Comparison of ENCODE assay signal across 1 cellular context in genomic region chr7:44473295-44473694, GRCh38.
A peak's percentile ranks its signal among the peaks of the same experiment; 100 is the strongest.
TF ChIP-seq lines count a peak whose summit lies in the region.

No MANE protein-coding gene starts in this region.

TF ChIP-seq in HepG2, 621 proteins besides CTCF, POLR2A, EP300 and RAD21 (continued from another document and continues in another):
- TF ChIP-seq ZNF775 (CRISPR knock-in tag; IDR thresholded peaks at IDR 0.05; ENCODE audit: borderline replicate concordance) (no peak), MYNN (CRISPR knock-in tag; IDR thresholded peaks at IDR 0.05; ENCODE audit: low read depth) (no peak), ZNF629 (CRISPR knock-in tag; conservative IDR thresholded peaks at IDR 0.05) (peak; percentile 74), TMF1 (CRISPR knock-in tag; IDR thresholded peaks at IDR 0.05; ENCODE audit: low read depth) (no peak), JDP2 (CRISPR knock-in tag; IDR thresholded peaks at IDR 0.05; ENCODE audit: borderline replicate concordance) (no peak), SP2 (CRISPR knock-in tag; IDR thresholded peaks at IDR 0.05) (no peak), ZNF382 (CRISPR knock-in tag; IDR thresholded peaks at IDR 0.05; ENCODE audit: borderline replicate concordance) (no peak), MAFG (CRISPR knock-in tag; IDR thresholded peaks at IDR 0.05) (no peak), DPF2 (CRISPR knock-in tag; IDR thresholded peaks at IDR 0.05; ENCODE audit: borderline replicate concordance, low read depth) (peak; percentile 76; the same call in 1 of the 2 replicates), ZMAT3 (CRISPR knock-in tag; conservative IDR thresholded peaks at IDR 0.05) (no peak), HNF4G (IDR thresholded peaks at IDR 0.05; ENCODE audit: borderline replicate concordance, low read depth, low read length) (no peak), HNF4G (CRISPR knock-in tag; IDR thresholded peaks at IDR 0.05; ENCODE audit: borderline replicate concordance, low read depth) (no peak), ZNF607 (CRISPR knock-in tag; IDR thresholded peaks at IDR 0.05; ENCODE audit: borderline replicate concordance) (no peak), ZNF263 (CRISPR knock-in tag; IDR thresholded peaks at IDR 0.05) (no peak), ZNF431 (CRISPR knock-in tag; IDR thresholded peaks at IDR 0.05; ENCODE audit: borderline replicate concordance, low read depth) (no peak; the same call in 1 of the 2 replicates), SMYD3 (CRISPR knock-in tag; IDR thresholded peaks at IDR 0.05) (no peak), HOXA7 (CRISPR knock-in tag; IDR thresholded peaks at IDR 0.05) (no peak), MBD4 (IDR thresholded peaks at IDR 0.05; ENCODE audit: borderline replicate concordance, low read length) (no peak), ZMAT5 (CRISPR knock-in tag; IDR thresholded peaks at IDR 0.05; ENCODE audit: borderline replicate concordance, low read depth) (no peak), ZSCAN5A (CRISPR knock-in tag; IDR thresholded peaks at IDR 0.05; ENCODE audit: borderline replicate concordance) (no peak), XRCC5 (optimal IDR thresholded peaks at IDR 0.05; ENCODE audit: low read length) (no peak), ELF4 (CRISPR knock-in tag; IDR thresholded peaks at IDR 0.05; ENCODE audit: borderline replicate concordance) (no peak), ZNF567 (CRISPR knock-in tag; IDR thresholded peaks at IDR 0.05; ENCODE audit: borderline replicate concordance) (no peak), ZBTB7B (CRISPR knock-in tag; IDR thresholded peaks at IDR 0.05) (no peak), NAIF1 (CRISPR knock-in tag; IDR thresholded peaks at IDR 0.05; ENCODE audit: borderline replicate concordance) (no peak), SETDB1 (CRISPR knock-in tag; IDR thresholded peaks at IDR 0.05; ENCODE audit: borderline replicate concordance) (no peak), ZNF230 (CRISPR knock-in tag; IDR thresholded peaks at IDR 0.05) (no peak), FOXP1 (IDR thresholded peaks at IDR 0.05) (no peak), FOXP1 (CRISPR knock-in tag; IDR thresholded peaks at IDR 0.05) (peak; percentile 93), MZF1 (CRISPR knock-in tag; IDR thresholded peaks at IDR 0.05; ENCODE audit: borderline replicate concordance) (no peak), BRF2 (CRISPR knock-in tag; IDR thresholded peaks at IDR 0.05) (no peak), ZNF44 (CRISPR knock-in tag; IDR thresholded peaks at IDR 0.05) (no peak), HOXA3 (CRISPR knock-in tag; IDR thresholded peaks at IDR 0.05) (0 out of 2 replicates have a peak, but pooled peaks have one; percentile 29), SNRNP70 (IDR thresholded peaks at IDR 0.05; ENCODE audit: low read depth, low read length) (no peak), HOMEZ (CRISPR knock-in tag; IDR thresholded peaks at IDR 0.05; ENCODE audit: low read depth) (peak; percentile 72), MXD4 (CRISPR knock-in tag; IDR thresholded peaks at IDR 0.05) (no peak), MBNL3 (CRISPR knock-in tag; conservative IDR thresholded peaks at IDR 0.05) (no peak), NFYB (CRISPR knock-in tag; IDR thresholded peaks at IDR 0.05) (no peak), SMC3 (IDR thresholded peaks at IDR 0.05; ENCODE audit: low read length) (no peak), ZNF260 (CRISPR knock-in tag; IDR thresholded peaks at IDR 0.05; ENCODE audit: borderline replicate concordance, low read depth) (no peak), SIX1 (CRISPR knock-in tag; IDR thresholded peaks at IDR 0.05; ENCODE audit: borderline replicate concordance) (no peak; the same call in 1 of the 2 replicates), ZNF251 (CRISPR knock-in tag; IDR thresholded peaks at IDR 0.05) (no peak), SMARCE1 (IDR thresholded peaks at IDR 0.05; ENCODE audit: borderline replicate concordance) (no peak), ZNF782 (CRISPR knock-in tag; IDR thresholded peaks at IDR 0.05; ENCODE audit: borderline replicate concordance) (no peak), ZBTB10 (CRISPR knock-in tag; IDR thresholded peaks at IDR 0.05; ENCODE audit: borderline replicate concordance) (no peak), ZNF703 (CRISPR knock-in tag; IDR thresholded peaks at IDR 0.05; ENCODE audit: borderline replicate concordance) (no peak), TEAD3 (CRISPR knock-in tag; optimal IDR thresholded peaks at IDR 0.05; ENCODE audit: borderline replicate concordance) (peak; percentile 100), AKAP8 (CRISPR knock-in tag; IDR thresholded peaks at IDR 0.05) (no peak), ETV5 (CRISPR knock-in tag; IDR thresholded peaks at IDR 0.05; ENCODE audit: borderline replicate concordance) (peak; percentile 98), CAMTA2 (CRISPR knock-in tag; IDR thresholded peaks at IDR 0.05; ENCODE audit: borderline replicate concordance) (no peak), RBM22 (optimal IDR thresholded peaks at IDR 0.05; ENCODE audit: low read length) (no peak), ZNF747 (CRISPR knock-in tag; IDR thresholded peaks at IDR 0.05; ENCODE audit: borderline replicate concordance) (no peak), ZZZ3 (CRISPR knock-in tag; IDR thresholded peaks at IDR 0.05; ENCODE audit: borderline replicate concordance) (no peak)
- TF ChIP-seq, protein P1, sequence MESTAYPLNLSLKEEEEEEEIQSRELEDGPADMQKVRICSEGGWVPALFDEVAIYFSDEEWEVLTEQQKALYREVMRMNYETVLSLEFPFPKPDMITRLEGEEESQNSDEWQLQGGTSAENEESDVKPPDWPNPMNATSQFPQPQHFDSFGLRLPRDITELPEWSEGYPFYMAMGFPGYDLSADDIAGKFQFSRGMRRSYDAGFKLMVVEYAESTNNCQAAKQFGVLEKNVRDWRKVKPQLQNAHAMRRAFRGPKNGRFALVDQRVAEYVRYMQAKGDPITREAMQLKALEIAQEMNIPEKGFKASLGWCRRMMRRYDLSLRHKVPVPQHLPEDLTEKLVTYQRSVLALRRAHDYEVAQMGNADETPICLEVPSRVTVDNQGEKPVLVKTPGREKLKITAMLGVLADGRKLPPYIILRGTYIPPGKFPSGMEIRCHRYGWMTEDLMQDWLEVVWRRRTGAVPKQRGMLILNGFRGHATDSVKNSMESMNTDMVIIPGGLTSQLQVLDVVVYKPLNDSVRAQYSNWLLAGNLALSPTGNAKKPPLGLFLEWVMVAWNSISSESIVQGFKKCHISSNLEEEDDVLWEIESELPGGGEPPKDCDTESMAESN (CRISPR knock-in tag; conservative IDR thresholded peaks at IDR 0.05), result no peak
- TF ChIP-seq, protein P2, sequence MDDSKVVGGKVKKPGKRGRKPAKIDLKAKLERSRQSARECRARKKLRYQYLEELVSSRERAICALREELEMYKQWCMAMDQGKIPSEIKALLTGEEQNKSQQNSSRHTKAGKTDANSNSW (CRISPR knock-in tag; IDR thresholded peaks at IDR 0.05; ENCODE audit: borderline replicate concordance), result no peak
- TF ChIP-seq, protein P3, sequence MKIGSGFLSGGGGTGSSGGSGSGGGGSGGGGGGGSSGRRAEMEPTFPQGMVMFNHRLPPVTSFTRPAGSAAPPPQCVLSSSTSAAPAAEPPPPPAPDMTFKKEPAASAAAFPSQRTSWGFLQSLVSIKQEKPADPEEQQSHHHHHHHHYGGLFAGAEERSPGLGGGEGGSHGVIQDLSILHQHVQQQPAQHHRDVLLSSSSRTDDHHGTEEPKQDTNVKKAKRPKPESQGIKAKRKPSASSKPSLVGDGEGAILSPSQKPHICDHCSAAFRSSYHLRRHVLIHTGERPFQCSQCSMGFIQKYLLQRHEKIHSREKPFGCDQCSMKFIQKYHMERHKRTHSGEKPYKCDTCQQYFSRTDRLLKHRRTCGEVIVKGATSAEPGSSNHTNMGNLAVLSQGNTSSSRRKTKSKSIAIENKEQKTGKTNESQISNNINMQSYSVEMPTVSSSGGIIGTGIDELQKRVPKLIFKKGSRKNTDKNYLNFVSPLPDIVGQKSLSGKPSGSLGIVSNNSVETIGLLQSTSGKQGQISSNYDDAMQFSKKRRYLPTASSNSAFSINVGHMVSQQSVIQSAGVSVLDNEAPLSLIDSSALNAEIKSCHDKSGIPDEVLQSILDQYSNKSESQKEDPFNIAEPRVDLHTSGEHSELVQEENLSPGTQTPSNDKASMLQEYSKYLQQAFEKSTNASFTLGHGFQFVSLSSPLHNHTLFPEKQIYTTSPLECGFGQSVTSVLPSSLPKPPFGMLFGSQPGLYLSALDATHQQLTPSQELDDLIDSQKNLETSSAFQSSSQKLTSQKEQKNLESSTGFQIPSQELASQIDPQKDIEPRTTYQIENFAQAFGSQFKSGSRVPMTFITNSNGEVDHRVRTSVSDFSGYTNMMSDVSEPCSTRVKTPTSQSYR (CRISPR knock-in tag; IDR thresholded peaks at IDR 0.05; ENCODE audit: borderline replicate concordance), result no peak
- TF ChIP-seq, protein P4, sequence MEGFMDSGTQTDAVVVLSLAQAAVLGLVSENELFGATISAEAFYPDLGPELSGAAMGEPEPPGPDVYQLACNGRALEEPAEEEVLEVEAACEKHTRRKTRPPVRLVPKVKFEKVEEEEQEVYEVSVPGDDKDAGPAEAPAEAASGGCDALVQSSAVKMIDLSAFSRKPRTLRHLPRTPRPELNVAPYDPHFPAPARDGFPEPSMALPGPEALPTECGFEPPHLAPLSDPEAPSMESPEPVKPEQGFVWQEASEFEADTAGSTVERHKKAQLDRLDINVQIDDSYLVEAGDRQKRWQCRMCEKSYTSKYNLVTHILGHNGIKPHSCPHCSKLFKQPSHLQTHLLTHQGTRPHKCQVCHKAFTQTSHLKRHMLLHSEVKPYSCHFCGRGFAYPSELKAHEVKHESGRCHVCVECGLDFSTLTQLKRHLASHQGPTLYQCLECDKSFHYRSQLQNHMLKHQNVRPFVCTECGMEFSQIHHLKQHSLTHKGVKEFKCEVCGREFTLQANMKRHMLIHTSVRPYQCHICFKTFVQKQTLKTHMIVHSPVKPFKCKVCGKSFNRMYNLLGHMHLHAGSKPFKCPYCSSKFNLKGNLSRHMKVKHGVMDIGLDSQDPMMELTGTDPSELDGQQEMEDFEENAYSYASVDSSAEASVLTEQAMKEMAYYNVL (CRISPR knock-in tag; IDR thresholded peaks at IDR 0.05; ENCODE audit: borderline replicate concordance), result no peak
- TF ChIP-seq, protein P5, sequence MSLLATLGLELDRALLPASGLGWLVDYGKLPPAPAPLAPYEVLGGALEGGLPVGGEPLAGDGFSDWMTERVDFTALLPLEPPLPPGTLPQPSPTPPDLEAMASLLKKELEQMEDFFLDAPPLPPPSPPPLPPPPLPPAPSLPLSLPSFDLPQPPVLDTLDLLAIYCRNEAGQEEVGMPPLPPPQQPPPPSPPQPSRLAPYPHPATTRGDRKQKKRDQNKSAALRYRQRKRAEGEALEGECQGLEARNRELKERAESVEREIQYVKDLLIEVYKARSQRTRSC (CRISPR knock-in tag; IDR thresholded peaks at IDR 0.05; ENCODE audit: low read depth), result no peak
- TF ChIP-seq, protein P6, sequence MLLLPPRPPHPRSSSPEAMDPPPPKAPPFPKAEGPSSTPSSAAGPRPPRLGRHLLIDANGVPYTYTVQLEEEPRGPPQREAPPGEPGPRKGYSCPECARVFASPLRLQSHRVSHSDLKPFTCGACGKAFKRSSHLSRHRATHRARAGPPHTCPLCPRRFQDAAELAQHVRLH (CRISPR knock-in tag; IDR thresholded peaks at IDR 0.05; ENCODE audit: borderline replicate concordance, low read depth), result no peak
